In genomic region chr22:21014202-21015050, GRCh38 we compare ENCODE assay signal across 8 cellular contexts. TPM values are rescaled to one million over a fixed set of nuclear protein-coding genes. Genes with fewer than 3 reads are reported as not detected.
DNase-seq lines count a peak whose midpoint lies in the region; ATAC-seq and TF ChIP-seq lines count a peak whose summit lies in the region.

No MANE protein-coding gene starts in this region.

- H3K4me1 ChIP-seq in lower lobe of right lung: peaks cover 18% of the 10 kb centered on the region

- peak overlapping the region; percentile 60 for H3K4me3 ChIP-seq in lower lobe of right lung

- ATAC-seq in HG03469 (IDR thresholded peaks at IDR 0.05; ENCODE audit: unreplicated experiment): peak; percentile 90
- peak; percentile 97 for ATAC-seq in activated CD8-positive, alpha-beta T cell treated with anti-CD3 and anti-CD28 coated beads for 36 hours
- peak; percentile 90 to 93 for ATAC-seq in lower lobe of right lung

- intact Hi-C loops in activated CD8-positive, alpha-beta T cell treated with anti-CD3 and anti-CD28 coated beads for 36 hours (cut with micrococcal nuclease): no loop called here
- intact Hi-C loops in lower lobe of right lung (cut with DNase I): no loop called here

- peak; percentile 44 for TF ChIP-seq POLR2A in GM19099 (IDR thresholded peaks at IDR 0.05; ENCODE audit: extremely low read depth, insufficient read length, low read depth)

- H3K27me3 Mint-ChIP-seq in activated CD8-positive, alpha-beta T cell treated with anti-CD3 and anti-CD28 coated beads for 36 hours: no peaks in the 10 kb centered on the region

- peak overlapping the region; percentile 75 for H3K27ac Mint-ChIP-seq in activated CD8-positive, alpha-beta T cell treated with anti-CD3 and anti-CD28 coated beads for 36 hours

- H3K27me3 ChIP-seq in lower lobe of right lung (ENCODE audit: low read depth): no peaks in the 10 kb centered on the region

- no peaks in the 10 kb centered on the region for H3K36me3 Mint-ChIP-seq in activated CD8-positive, alpha-beta T cell treated with anti-CD3 and anti-CD28 coated beads for 36 hours (ENCODE audit: low read depth)

- no peak for TF ChIP-seq CTCF in activated CD8-positive, alpha-beta T cell treated with anti-CD3 and anti-CD28 coated beads for 36 hours (IDR thresholded peaks at IDR 0.05)
- TF ChIP-seq CTCF in lower lobe of right lung (IDR thresholded peaks at IDR 0.05): no peak

- H3K27ac ChIP-seq in lower lobe of right lung: peak overlapping the region; percentile 77

- H3K9me3 Mint-ChIP-seq in activated CD8-positive, alpha-beta T cell treated with anti-CD3 and anti-CD28 coated beads for 36 hours: no peaks in the 10 kb centered on the region

- no peaks in the 10 kb centered on the region for H3K9me3 ChIP-seq in lower lobe of right lung

- CTCF ChIA-PET in activated CD8-positive, alpha-beta T cell treated with anti-CD3 and anti-CD28 coated beads for 36 hours (lab: Charles Lee): interaction anchor here (1.0 to 1.3 kb wide), 2 partner anchors 11 kb away, joined by 4 to 5 read pairs; no protein-coding TSS in a partner anchor

- peaks cover 19% of the 10 kb centered on the region for H3K4me1 Mint-ChIP-seq in activated CD8-positive, alpha-beta T cell treated with anti-CD3 and anti-CD28 coated beads for 36 hours (ENCODE audit: low read depth)

- peak overlapping the region; percentile 73 for H3K4me3 Mint-ChIP-seq in activated CD8-positive, alpha-beta T cell treated with anti-CD3 and anti-CD28 coated beads for 36 hours

- H3K36me3 ChIP-seq in lower lobe of right lung: no peaks in the 10 kb centered on the region

- DNase-seq in AG08396 (ENCODE audit: low spot score) (peak; percentile 96), NCI-H69 (lab: John Stamatoyannopoulos, UW) (peak; percentile 97), ecto neural progenitor cell (ENCODE audit: low spot score) (peak; percentile 98), lower lobe of right lung (peak; percentile 90)
- DNase-seq in activated CD8-positive, alpha-beta T cell treated with anti-CD3 and anti-CD28 coated beads for 36 hours: peak; percentile 94
- DNase-seq in stimulated activated CD4-positive, alpha-beta T cell treated with anti-CD3 and anti-CD28 coated beads, Interleukin-4, amount 100 ng/mL, for 48 hours (ENCODE audit: low read depth in 2 of 2): peak; percentile 73 to 87

- POLR2A ChIA-PET in activated CD8-positive, alpha-beta T cell treated with anti-CD3 and anti-CD28 coated beads for 36 hours (lab: Charles Lee): interaction anchor here (0.8 to 1.3 kb wide), 3 partner anchors 15 to 33 kb away, joined by 3 to 4 read pairs (median 3); no protein-coding TSS in a partner anchor

RNA-seq across cellular contexts. Expression of gene P2RX6, which starts 0.5 kb away (rescaled TPM):
- total RNA-seq in activated CD8-positive, alpha-beta T cell treated with anti-CD3 and anti-CD28 coated beads for 36 hours: under 1 TPM; 0.22 to 0.25 TPM
- 2.1 TPM for total RNA-seq in lower lobe of right lung

RNA-seq across cellular contexts. Expression of gene THAP7, which starts 12.5 kb away (rescaled TPM):
- total RNA-seq in activated CD8-positive, alpha-beta T cell treated with anti-CD3 and anti-CD28 coated beads for 36 hours: 10 to 100 TPM; 23.7 to 23.8 TPM
- total RNA-seq in lower lobe of right lung: 24.3 TPM

RNA-seq across cellular contexts. Expression of gene SLC7A4, which starts 17.9 kb away (rescaled TPM):
- not detected for total RNA-seq in activated CD8-positive, alpha-beta T cell treated with anti-CD3 and anti-CD28 coated beads for 36 hours
- 0.47 TPM for total RNA-seq in lower lobe of right lung

RNA-seq across cellular contexts. Expression of gene LRRC74B, which starts 31.3 kb away (rescaled TPM):
- not detected for total RNA-seq in activated CD8-positive, alpha-beta T cell treated with anti-CD3 and anti-CD28 coated beads for 36 hours
- 3.6 TPM for total RNA-seq in lower lobe of right lung

RNA-seq across cellular contexts. Expression of gene LZTR1, which starts 32.3 kb away (rescaled TPM):
- 10 to 100 TPM; 29.1 to 34.5 TPM for total RNA-seq in activated CD8-positive, alpha-beta T cell treated with anti-CD3 and anti-CD28 coated beads for 36 hours
- 51.6 TPM for total RNA-seq in lower lobe of right lung

Comparison
In these comparisons a context has a peak if more than half of its experiments do, and no peak if none do; other contexts are left out.
1. Peak in every context shown above with its lines: DNase-seq, ATAC-seq, H3K4me3 ChIP-seq and H3K27ac ChIP-seq.